In the genomic region with DNA sequence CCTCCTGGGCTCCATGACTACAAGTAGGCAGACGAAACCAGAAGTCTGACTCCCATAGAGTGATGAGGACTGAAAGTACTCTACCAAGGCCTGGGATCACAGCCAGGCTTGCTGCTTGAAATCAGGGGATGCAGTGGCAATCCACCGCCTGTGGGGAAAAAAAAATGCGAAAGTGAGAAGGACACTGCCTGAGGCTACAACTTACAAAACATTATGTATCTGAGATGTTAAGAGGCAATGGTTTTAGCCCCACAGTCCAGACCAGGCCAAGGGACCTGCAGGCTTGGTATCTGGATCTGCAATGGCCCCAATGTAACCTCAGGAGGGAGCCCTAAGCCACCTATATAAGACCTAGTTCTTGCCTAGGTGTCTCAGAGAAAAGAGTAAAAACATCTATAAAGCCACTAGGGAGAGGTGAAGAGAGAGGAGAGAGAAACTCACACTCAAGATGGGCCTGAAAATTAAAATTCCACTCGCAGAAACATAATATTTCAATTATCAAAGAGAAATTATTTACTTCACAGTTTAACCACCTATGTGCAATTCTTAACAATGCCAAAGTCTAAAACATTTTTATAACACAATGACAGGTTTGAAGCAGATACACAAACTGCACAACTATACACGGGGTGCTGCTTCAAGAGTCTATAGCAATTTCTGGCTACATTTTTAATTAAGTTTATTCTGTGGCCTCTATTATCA, we compare ENCODE assay signal across 8 cellular contexts. TPM values are rescaled to one million over a fixed set of nuclear protein-coding genes. Genes with fewer than 3 reads are reported as not detected.
DNase-seq lines count a peak whose midpoint lies in the region; ATAC-seq and TF ChIP-seq lines count a peak whose summit lies in the region.

No MANE protein-coding gene starts in this region.

- no peak overlapping the region for H3K9ac ChIP-seq in PC-3 (ENCODE audit: low read length)

- H3K36me3 ChIP-seq in PC-3 (ENCODE audit: low read depth, low read length), result peaks cover 6% of the 10 kb centered on the region; the same call in 1 of the 2 replicates

- peaks cover 97% of the 10 kb centered on the region for H3K79me2 ChIP-seq in PC-3 (ENCODE audit: low read length)

- H3K4me1 ChIP-seq in PC-3 (ENCODE audit: insufficient read depth, low read length), result 0 out of 2 replicates have a peak, but pooled peaks cover 3% of the 10 kb centered on the region

- H3K4me2 ChIP-seq in PC-3 (ENCODE audit: low read length), result no peak overlapping the region

- TF ChIP-seq CTCF in PC-3 (conservative IDR thresholded peaks at IDR 0.05; ENCODE audit: low read depth, low read length) (peak; percentile 68), brain (conservative IDR thresholded peaks at IDR 0.05) (peak; percentile 52 to 73)

- H3F3A ChIP-seq in PC-3 (ENCODE audit: low read length, unreplicated experiment), result no peaks in the 10 kb centered on the region

- peaks cover 3% of the 10 kb centered on the region for H3K36me3 Mint-ChIP-seq in activated CD4-positive, alpha-beta T cell treated with anti-CD3 and anti-CD28 coated beads for 36 hours (ENCODE audit: low read depth)
- peaks cover 18% of the 10 kb centered on the region for H3K36me3 Mint-ChIP-seq in brain

- H3K27ac Mint-ChIP-seq in activated CD4-positive, alpha-beta T cell treated with anti-CD3 and anti-CD28 coated beads for 36 hours, result no peak overlapping the region
- peak overlapping the region in 3 of 5 experiments; percentile 10 to 55 (median 42) for H3K27ac Mint-ChIP-seq in brain

- no peak overlapping the region for H2AFZ ChIP-seq in PC-3 (ENCODE audit: low read length)

- no peak for TF ChIP-seq EP300 in Ishikawa (IDR thresholded peaks at IDR 0.05; ENCODE audit: borderline replicate concordance)

- no peaks in the 10 kb centered on the region for H3K27me3 ChIP-seq in PC-3 (ENCODE audit: low read length)

- 0 out of 2 replicates have a peak, but pooled peaks cover 3% of the 10 kb centered on the region for H4K20me1 ChIP-seq in PC-3 (ENCODE audit: low read length)

- DNase-seq in activated CD4-positive, alpha-beta T cell treated with anti-CD3 and anti-CD28 coated beads for 36 hours, result peak; percentile 57
- DNase-seq in activated CD4-positive, alpha-beta T cell treated with anti-CD3 and anti-CD28 coated beads for 1 hour, result no peak
- DNase-seq in PC-3 (peak; percentile 58), islet precursor cell (peak; percentile 84)
- DNase-seq in stimulated activated naive CD8-positive, alpha-beta T cell treated with anti-CD3 and anti-CD28 coated beads, Interleukin-15, Interleukin-2, amounts not matched to agents 100 U/mL and 50 U/mL, for 24 hours, result peak; percentile 15

- no TSS peak for BruUV-seq in PC-3 (replicated peaks; lab: Mats Ljungman, UMichigan)

- no peaks in the 10 kb centered on the region for H3K9me3 ChIP-seq in PC-3 (ENCODE audit: low read length)

- intact Hi-C loops in activated CD4-positive, alpha-beta T cell treated with anti-CD3 and anti-CD28 coated beads for 36 hours (cut with DNase I, micrococcal nuclease), result loop anchor here (1.0 to 10.0 kb wide), 3 partner anchors 563 to 1000 kb away; no protein-coding TSS in a partner anchor
- intact Hi-C loops in PC-3 (cut with micrococcal nuclease), result no loop called here

- POLR2A ChIA-PET in activated CD4-positive, alpha-beta T cell treated with anti-CD3 and anti-CD28 coated beads for 36 hours (lab: Charles Lee), result no interaction called here
- POLR2A ChIA-PET in PC-3 (lab: Charles Lee; ENCODE audit: unreplicated experiment), result no interaction called here

- no peak overlapping the region for H3K4me3 ChIP-seq in PC-3 (ENCODE audit: low read length)

- H3K9me3 Mint-ChIP-seq in activated CD4-positive, alpha-beta T cell treated with anti-CD3 and anti-CD28 coated beads for 36 hours (ENCODE audit: low read depth), result peaks cover 3% of the 10 kb centered on the region
- H3K9me3 Mint-ChIP-seq in brain, result peaks cover 6 to 22% (median 7%) of the 10 kb centered on the region in 5 experiments

- no peaks in the 10 kb centered on the region for H3K9me2 ChIP-seq in PC-3 (replicated peaks; ENCODE audit: low read length)

- no peaks in the 10 kb centered on the region for H3K27me3 Mint-ChIP-seq in activated CD4-positive, alpha-beta T cell treated with anti-CD3 and anti-CD28 coated beads for 36 hours
- H3K27me3 Mint-ChIP-seq in brain, result peaks cover 3% of the 10 kb centered on the region

- CTCF ChIA-PET in activated CD4-positive, alpha-beta T cell treated with anti-CD3 and anti-CD28 coated beads for 36 hours (lab: Charles Lee), result no interaction called here
- CTCF ChIA-PET in PC-3 (lab: Charles Lee), result no interaction called here

- TF ChIP-seq RAD21 in Ishikawa (IDR thresholded peaks at IDR 0.05; ENCODE audit: low read depth), result peak; percentile 64

- H3K4me3 Mint-ChIP-seq in activated CD4-positive, alpha-beta T cell treated with anti-CD3 and anti-CD28 coated beads for 36 hours, result no peak overlapping the region
- no peak overlapping the region for H3K4me3 Mint-ChIP-seq in brain

- ATAC-seq in activated CD4-positive, alpha-beta T cell treated with anti-CD3 and anti-CD28 coated beads for 36 hours, result peak; percentile 94
- ATAC-seq in GM21737 (IDR thresholded peaks at IDR 0.05; ENCODE audit: unreplicated experiment) (peak; percentile 85), PC-3 (peak; percentile 98)
- peak; percentile 76 for ATAC-seq in stimulated activated naive CD8-positive, alpha-beta T cell treated with anti-CD3 and anti-CD28 coated beads, Interleukin-15, Interleukin-2, amounts not matched to agents 100 U/mL and 50 U/mL, for 24 hours

- peaks cover 2% of the 10 kb centered on the region for H3K4me1 Mint-ChIP-seq in activated CD4-positive, alpha-beta T cell treated with anti-CD3 and anti-CD28 coated beads for 36 hours
- peaks cover 7% of the 10 kb centered on the region for H3K4me1 Mint-ChIP-seq in brain

- H3K27ac ChIP-seq in PC-3 (ENCODE audit: low read length), result no peak overlapping the region

TF ChIP-seq in Ishikawa, 13 proteins besides CTCF, POLR2A, EP300 and RAD21:
- TF ChIP-seq NFIC (IDR thresholded peaks at IDR 0.05), result no peak
- no peak for TF ChIP-seq TEAD4 (IDR thresholded peaks at IDR 0.05)
- TF ChIP-seq ZBTB7A (IDR thresholded peaks at IDR 0.05; ENCODE audit: low read depth), result no peak
- no peak for TF ChIP-seq TAF1 (IDR thresholded peaks at IDR 0.05; ENCODE audit: low read depth)
- no peak for TF ChIP-seq CEBPB (IDR thresholded peaks at IDR 0.05)
- TF ChIP-seq TCF12 (IDR thresholded peaks at IDR 0.05; ENCODE audit: low read depth), result no peak
- TF ChIP-seq, protein P1, sequence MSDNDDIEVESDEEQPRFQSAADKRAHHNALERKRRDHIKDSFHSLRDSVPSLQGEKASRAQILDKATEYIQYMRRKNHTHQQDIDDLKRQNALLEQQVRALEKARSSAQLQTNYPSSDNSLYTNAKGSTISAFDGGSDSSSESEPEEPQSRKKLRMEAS (IDR thresholded peaks at IDR 0.05), result no peak
- TF ChIP-seq FOXM1 (IDR thresholded peaks at IDR 0.05; ENCODE audit: borderline replicate concordance, low read depth), result no peak
- TF ChIP-seq, protein P2, sequence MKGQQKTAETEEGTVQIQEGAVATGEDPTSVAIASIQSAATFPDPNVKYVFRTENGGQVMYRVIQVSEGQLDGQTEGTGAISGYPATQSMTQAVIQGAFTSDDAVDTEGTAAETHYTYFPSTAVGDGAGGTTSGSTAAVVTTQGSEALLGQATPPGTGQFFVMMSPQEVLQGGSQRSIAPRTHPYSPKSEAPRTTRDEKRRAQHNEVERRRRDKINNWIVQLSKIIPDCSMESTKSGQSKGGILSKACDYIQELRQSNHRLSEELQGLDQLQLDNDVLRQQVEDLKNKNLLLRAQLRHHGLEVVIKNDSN (IDR thresholded peaks at IDR 0.05), result no peak
- TF ChIP-seq, protein P3, sequence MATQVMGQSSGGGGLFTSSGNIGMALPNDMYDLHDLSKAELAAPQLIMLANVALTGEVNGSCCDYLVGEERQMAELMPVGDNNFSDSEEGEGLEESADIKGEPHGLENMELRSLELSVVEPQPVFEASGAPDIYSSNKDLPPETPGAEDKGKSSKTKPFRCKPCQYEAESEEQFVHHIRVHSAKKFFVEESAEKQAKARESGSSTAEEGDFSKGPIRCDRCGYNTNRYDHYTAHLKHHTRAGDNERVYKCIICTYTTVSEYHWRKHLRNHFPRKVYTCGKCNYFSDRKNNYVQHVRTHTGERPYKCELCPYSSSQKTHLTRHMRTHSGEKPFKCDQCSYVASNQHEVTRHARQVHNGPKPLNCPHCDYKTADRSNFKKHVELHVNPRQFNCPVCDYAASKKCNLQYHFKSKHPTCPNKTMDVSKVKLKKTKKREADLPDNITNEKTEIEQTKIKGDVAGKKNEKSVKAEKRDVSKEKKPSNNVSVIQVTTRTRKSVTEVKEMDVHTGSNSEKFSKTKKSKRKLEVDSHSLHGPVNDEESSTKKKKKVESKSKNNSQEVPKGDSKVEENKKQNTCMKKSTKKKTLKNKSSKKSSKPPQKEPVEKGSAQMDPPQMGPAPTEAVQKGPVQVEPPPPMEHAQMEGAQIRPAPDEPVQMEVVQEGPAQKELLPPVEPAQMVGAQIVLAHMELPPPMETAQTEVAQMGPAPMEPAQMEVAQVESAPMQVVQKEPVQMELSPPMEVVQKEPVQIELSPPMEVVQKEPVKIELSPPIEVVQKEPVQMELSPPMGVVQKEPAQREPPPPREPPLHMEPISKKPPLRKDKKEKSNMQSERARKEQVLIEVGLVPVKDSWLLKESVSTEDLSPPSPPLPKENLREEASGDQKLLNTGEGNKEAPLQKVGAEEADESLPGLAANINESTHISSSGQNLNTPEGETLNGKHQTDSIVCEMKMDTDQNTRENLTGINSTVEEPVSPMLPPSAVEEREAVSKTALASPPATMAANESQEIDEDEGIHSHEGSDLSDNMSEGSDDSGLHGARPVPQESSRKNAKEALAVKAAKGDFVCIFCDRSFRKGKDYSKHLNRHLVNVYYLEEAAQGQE (IDR thresholded peaks at IDR 0.05; ENCODE audit: low read depth), result no peak
- TF ChIP-seq CREB1 (IDR thresholded peaks at IDR 0.05; ENCODE audit: low read depth), result no peak

RNA-seq across cellular contexts. Expression of a gene that starts 13.9 kb away (rescaled TPM):
- 10 to 100 TPM; 20.6 to 28.1 TPM for total RNA-seq in activated CD4-positive, alpha-beta T cell treated with anti-CD3 and anti-CD28 coated beads for 36 hours
- 46.4 and 53.4 TPM in 2 replicates for total RNA-seq in PC-3 (2014; rRNA removed)
- 29.2 TPM for polyA plus RNA-seq in brain (ENCODE audit: insufficient read depth, low read depth, low replicate concordance)
